ENCODE assay signal across 1 cellular context in the genomic region with DNA sequence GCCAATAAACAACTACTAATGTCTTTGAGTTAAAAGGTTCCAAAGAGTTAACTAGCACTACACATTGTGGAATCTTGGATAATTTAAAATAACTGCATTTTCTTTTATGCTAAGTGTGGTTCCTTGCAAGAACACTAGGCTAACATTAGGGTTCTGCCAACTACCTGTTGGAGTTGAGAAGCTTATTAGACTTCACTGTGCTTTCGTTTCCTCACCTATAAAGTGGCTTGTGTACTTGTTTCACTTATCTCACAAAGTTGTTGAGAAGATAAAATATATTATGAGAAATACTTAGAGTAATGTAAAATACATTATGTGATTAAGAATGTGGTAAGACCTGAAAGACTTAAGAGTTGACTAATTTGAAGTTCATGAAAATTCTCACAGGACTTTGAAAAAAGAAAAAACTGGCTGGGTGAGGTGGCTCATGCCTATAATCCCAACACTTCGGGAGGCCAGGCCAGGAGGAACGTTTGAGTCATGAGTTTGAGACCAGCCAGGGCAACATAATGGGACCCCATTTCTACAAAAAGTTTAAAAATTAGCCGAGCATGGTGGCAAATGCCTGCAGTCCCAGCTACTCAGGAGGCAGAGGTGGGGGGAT.
TF ChIP-seq lines count a peak whose summit lies in the region.

No MANE protein-coding gene starts in this region.

TF ChIP-seq in HEK293, 187 proteins besides CTCF, POLR2A, EP300 and RAD21 (continued from another document):
- TF ChIP-seq, protein P1, sequence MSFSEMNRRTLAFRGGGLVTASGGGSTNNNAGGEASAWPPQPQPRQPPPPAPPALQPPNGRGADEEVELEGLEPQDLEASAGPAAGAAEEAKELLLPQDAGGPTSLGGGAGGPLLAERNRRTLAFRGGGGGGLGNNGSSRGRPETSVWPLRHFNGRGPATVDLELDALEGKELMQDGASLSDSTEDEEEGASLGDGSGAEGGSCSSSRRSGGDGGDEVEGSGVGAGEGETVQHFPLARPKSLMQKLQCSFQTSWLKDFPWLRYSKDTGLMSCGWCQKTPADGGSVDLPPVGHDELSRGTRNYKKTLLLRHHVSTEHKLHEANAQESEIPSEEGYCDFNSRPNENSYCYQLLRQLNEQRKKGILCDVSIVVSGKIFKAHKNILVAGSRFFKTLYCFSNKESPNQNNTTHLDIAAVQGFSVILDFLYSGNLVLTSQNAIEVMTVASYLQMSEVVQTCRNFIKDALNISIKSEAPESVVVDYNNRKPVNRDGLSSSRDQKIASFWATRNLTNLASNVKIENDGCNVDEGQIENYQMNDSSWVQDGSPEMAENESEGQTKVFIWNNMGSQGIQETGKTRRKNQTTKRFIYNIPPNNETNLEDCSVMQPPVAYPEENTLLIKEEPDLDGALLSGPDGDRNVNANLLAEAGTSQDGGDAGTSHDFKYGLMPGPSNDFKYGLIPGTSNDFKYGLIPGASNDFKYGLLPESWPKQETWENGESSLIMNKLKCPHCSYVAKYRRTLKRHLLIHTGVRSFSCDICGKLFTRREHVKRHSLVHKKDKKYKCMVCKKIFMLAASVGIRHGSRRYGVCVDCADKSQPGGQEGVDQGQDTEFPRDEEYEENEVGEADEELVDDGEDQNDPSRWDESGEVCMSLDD (tag by site-specific recombination; IDR thresholded peaks at IDR 0.05), result no peak
TF ChIP-seq in HEK293: peak in this region for 1.
